In the genomic region with DNA sequence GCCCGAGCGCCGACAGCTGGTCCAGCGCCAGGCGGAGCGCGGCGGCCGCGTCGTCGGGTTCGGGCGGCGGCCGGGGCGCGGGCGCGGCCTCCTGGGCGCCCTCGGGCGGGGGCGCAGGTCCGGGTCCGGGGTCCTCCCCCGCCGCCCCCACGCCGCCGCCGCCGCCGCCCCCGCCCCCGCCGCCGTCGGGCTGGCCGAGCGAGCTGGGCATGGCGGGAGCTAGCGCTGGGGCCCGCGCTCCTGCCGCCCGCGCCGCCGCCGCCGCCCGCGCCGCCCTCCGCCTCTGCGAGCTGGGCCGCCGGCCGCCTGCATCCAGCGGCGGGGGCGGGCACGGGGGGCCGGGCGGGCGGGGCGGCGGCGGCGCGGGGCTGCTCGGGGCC, we compare ENCODE assay signal across 10 cellular contexts. TPM values are rescaled to one million over a fixed set of nuclear protein-coding genes. Genes with fewer than 3 reads are reported as not detected.
DNase-seq lines count a peak whose midpoint lies in the region; ATAC-seq and TF ChIP-seq lines count a peak whose summit lies in the region.
"Had no signal": no experiment of that assay in that cellular context is flagged by ENCODE, and none has a peak within 500 bp of the region (broad histone marks: within the 10 kb centered on the region; RNA-seq: fewer than 3 reads in every experiment).

No MANE protein-coding gene starts in this region.

- no CpG with 5 or more reads among the region's 73 CpGs for WGBS in iPS DF 6.9 (ENCODE audit: insufficient coverage, insufficient read length)
- WGBS in upper lobe of left lung, 2 donors: no CpG with 5 or more reads among the region's 73 CpGs

- H3K4me1 Mint-ChIP-seq in MCF 10A (ENCODE audit: insufficient read depth, unreplicated experiment) (no peaks in the 10 kb centered on the region), progenitor cell of endocrine pancreas (ENCODE audit: low read depth) (peaks cover 14% of the 10 kb centered on the region)
- no peaks in the 10 kb centered on the region for H3K4me1 Mint-ChIP-seq in activated CD4-positive, alpha-beta memory T cell treated with anti-CD3 and anti-CD28 coated beads for 36 hours (ENCODE audit: low read depth)

- H3K4me3 ChIP-seq in breast epithelium: peak overlapping the region; percentile 71 to 80 (median 73)
- H3K4me3 ChIP-seq in iPS DF 6.9 (ENCODE audit: low read length): peak overlapping the region; percentile 96; the same call in 1 of the 2 replicates
- peak overlapping the region in 3 of 4 donors; percentile 77 to 86 (median 78) for H3K4me3 ChIP-seq in upper lobe of left lung

- H3K9me3 Mint-ChIP-seq in MCF 10A (ENCODE audit: unreplicated experiment) (no peaks in the 10 kb centered on the region), progenitor cell of endocrine pancreas (ENCODE audit: low read depth) (no peaks in the 10 kb centered on the region)
- no peaks in the 10 kb centered on the region for H3K9me3 Mint-ChIP-seq in activated CD4-positive, alpha-beta memory T cell treated with anti-CD3 and anti-CD28 coated beads for 36 hours

- no peaks in the 10 kb centered on the region for H3K9me3 ChIP-seq in breast epithelium
- H3K9me3 ChIP-seq in iPS DF 6.9 (ENCODE audit: control insufficient read depth, insufficient read depth, low read length): no peaks in the 10 kb centered on the region
- no peaks in the 10 kb centered on the region for H3K9me3 ChIP-seq in upper lobe of left lung

- BruUV-seq in MCF 10A (replicated peaks; lab: Mats Ljungman, UMichigan): no TSS peak

- H3K4me3 Mint-ChIP-seq in MCF 10A (ENCODE audit: unreplicated experiment) (no peak overlapping the region), progenitor cell of endocrine pancreas (ENCODE audit: low read depth) (no peak overlapping the region)
- no peak overlapping the region for H3K4me3 Mint-ChIP-seq in activated CD4-positive, alpha-beta memory T cell treated with anti-CD3 and anti-CD28 coated beads for 36 hours

- H3K27ac ChIP-seq in breast epithelium (peak overlapping the region in 1 of 2 donors; percentile 89), iPS DF 6.9 (ENCODE audit: low read length) (no peak overlapping the region), upper lobe of left lung (peak overlapping the region in 1 of 4 donors; percentile 87)
- H3K27ac ChIP-seq: parathyroid adenoma had no signal

- no peak for TF ChIP-seq POLR2A in breast epithelium (IDR thresholded peaks at IDR 0.05)
- no peak for TF ChIP-seq POLR2A in upper lobe of left lung (IDR thresholded peaks at IDR 0.05)

- POLR2A ChIA-PET in MCF 10A (lab: Yijun Ruan, JAX): interaction anchor here (0.7 to 3.7 kb wide), 6 partner anchors 20 to 84 kb away, joined by 3 to 17 read pairs (median 4); partner anchors contain the start of genes MBD3, REEP6 and UQCR11
- POLR2A ChIA-PET in activated CD4-positive, alpha-beta memory T cell treated with anti-CD3 and anti-CD28 coated beads for 36 hours (lab: Charles Lee): no interaction called here

- no peak for ATAC-seq in upper lobe of left lung (ENCODE audit: low FRiP score in 2 of 2)

- CTCF ChIA-PET in MCF 10A (lab: Yijun Ruan, JAX): interaction anchor here (0.5 kb wide), 1 partner anchor 34 kb away, joined by 3 read pairs; no protein-coding TSS in a partner anchor
- CTCF ChIA-PET in activated CD4-positive, alpha-beta memory T cell treated with anti-CD3 and anti-CD28 coated beads for 36 hours (lab: Charles Lee): no interaction called here

- H3K27me3 Mint-ChIP-seq in MCF 10A (ENCODE audit: insufficient read depth, unreplicated experiment): peaks cover 17% of the 10 kb centered on the region
- peaks cover 7% of the 10 kb centered on the region for H3K27me3 Mint-ChIP-seq in activated CD4-positive, alpha-beta memory T cell treated with anti-CD3 and anti-CD28 coated beads for 36 hours
- H3K27me3 Mint-ChIP-seq in progenitor cell of endocrine pancreas: peaks cover 12% of the 10 kb centered on the region

- peaks cover 0 to 6% of the 10 kb centered on the region in 2 donors for H3K4me1 ChIP-seq in breast epithelium
- H3K4me1 ChIP-seq in iPS DF 6.9 (ENCODE audit: control insufficient read depth, insufficient read depth, low read length): peaks cover 4% of the 10 kb centered on the region
- H3K4me1 ChIP-seq in upper lobe of left lung: peaks cover 11 to 27% (median 16%) of the 10 kb centered on the region in 4 donors
- H3K4me1 ChIP-seq: parathyroid adenoma had no signal

- H3K36me3 ChIP-seq in breast epithelium: no peaks in the 10 kb centered on the region
- no peaks in the 10 kb centered on the region for H3K36me3 ChIP-seq in iPS DF 6.9 (ENCODE audit: control insufficient read depth, insufficient read depth, low read length)
- no peaks in the 10 kb centered on the region for H3K36me3 ChIP-seq in upper lobe of left lung

- intact Hi-C loops in breast epithelium (cut with DNase I; ENCODE audit: low total_unique reads) (no loop called here), MCF 10A (cut with micrococcal nuclease) (no loop called here)
- intact Hi-C loops in activated CD4-positive, alpha-beta memory T cell treated with anti-CD3 and anti-CD28 coated beads for 36 hours (cut with micrococcal nuclease): no loop called here

- H3K27me3 ChIP-seq in breast epithelium: no peaks in the 10 kb centered on the region
- H3K27me3 ChIP-seq in iPS DF 6.9 (ENCODE audit: control insufficient read depth, insufficient read depth, low read length): peaks cover 5% of the 10 kb centered on the region; the same call in 1 of the 2 replicates
- peaks cover 0 to 10% (median 0%) of the 10 kb centered on the region in 4 donors for H3K27me3 ChIP-seq in upper lobe of left lung

- H3K27ac Mint-ChIP-seq in MCF 10A (ENCODE audit: low read depth, unreplicated experiment) (no peak overlapping the region), progenitor cell of endocrine pancreas (no peak overlapping the region)
- no peak overlapping the region for H3K27ac Mint-ChIP-seq in activated CD4-positive, alpha-beta memory T cell treated with anti-CD3 and anti-CD28 coated beads for 36 hours

- in situ Hi-C loops in G401 (cut with HindIII; ENCODE audit: low sequenced_read_pairs): no loop called here

- TF ChIP-seq EP300 in upper lobe of left lung (IDR thresholded peaks at IDR 0.05): no peak

- DNase-seq in breast epithelium (ENCODE audit: low spot score in 2 of 2) (no peak), MCF 10A (ENCODE audit: unreplicated experiment) (no peak), RKO (ENCODE audit: low spot score) (peak; percentile 22), iPS DF 6.9 (ENCODE audit: low read depth, low spot score) (no peak), upper lobe of left lung (peak in 1 of 2 donors; percentile 88), progenitor cell of endocrine pancreas (ENCODE audit: low spot score, unreplicated experiment) (no peak), G401 (ENCODE audit: low spot score) (no peak)
- DNase-seq in activated CD4-positive, alpha-beta memory T cell treated with anti-CD3 and anti-CD28 coated beads for 36 hours: no peak
- DNase-seq: NCI-H187 treated with DMSO at 0.1 percent for 48 hours had no signal

- H3K36me3 Mint-ChIP-seq in MCF 10A (ENCODE audit: insufficient read depth, unreplicated experiment) (peaks cover 4% of the 10 kb centered on the region), progenitor cell of endocrine pancreas (ENCODE audit: insufficient read depth) (peaks cover 5% of the 10 kb centered on the region)
- no peaks in the 10 kb centered on the region for H3K36me3 Mint-ChIP-seq in activated CD4-positive, alpha-beta memory T cell treated with anti-CD3 and anti-CD28 coated beads for 36 hours

- TF ChIP-seq CTCF in breast epithelium (IDR thresholded peaks at IDR 0.05) (no peak), MCF 10A (IDR thresholded peaks at IDR 0.05; ENCODE audit: unreplicated experiment) (no peak), upper lobe of left lung (IDR thresholded peaks at IDR 0.05) (no peak), progenitor cell of endocrine pancreas (IDR thresholded peaks at IDR 0.05; ENCODE audit: unreplicated experiment) (no peak)

RNA-seq across cellular contexts. Expression of gene MEX3D, which starts 0.3 kb away (rescaled TPM):
- total RNA-seq in breast epithelium (10 to 100 TPM; 12.5 to 14.3 (median 12.6) TPM), MCF 10A (2022) (18.7 and 20.0 TPM in 2 replicates), upper lobe of left lung (10 to 100 TPM; 18.0 to 43.7 (median 26.5) TPM), progenitor cell of endocrine pancreas (119 and 124 TPM in 2 replicates)
- 1 to 10 TPM; 6.0 to 6.1 TPM for total RNA-seq in activated CD4-positive, alpha-beta memory T cell treated with anti-CD3 and anti-CD28 coated beads for 36 hours
- total RNA-seq in G401 (2014; rRNA removed; shearing (Covaris generic)): 105 and 123 TPM in 2 replicates

RNA-seq across cellular contexts. Expression of gene MBD3, which starts 24.8 kb away (rescaled TPM):
- total RNA-seq in breast epithelium: 10 to 100 TPM; 51.8 to 71.3 (median 70.8) TPM
- 103 and 114 TPM in 2 replicates for total RNA-seq in MCF 10A (2022)
- total RNA-seq in upper lobe of left lung: 100 to 1,000 TPM in 3 of 6 donors, 10 to 100 TPM in 3; 65.1 to 158 (median 107) TPM
- total RNA-seq in activated CD4-positive, alpha-beta memory T cell treated with anti-CD3 and anti-CD28 coated beads for 36 hours: 10 to 100 TPM; 67.7 to 71.4 TPM
- 131 and 133 TPM in 2 replicates for total RNA-seq in progenitor cell of endocrine pancreas
- total RNA-seq in G401 (2014; rRNA removed; shearing (Covaris generic)): 164 and 166 TPM in 2 replicates

RNA-seq across cellular contexts. Expression of gene UQCR11, which starts 37.4 kb away (rescaled TPM):
- total RNA-seq in breast epithelium (100 to 1,000 TPM in 1 of 3 donors, 10 to 100 TPM in 2; 59.6 to 117 (median 63.4) TPM), MCF 10A (2022) (211 and 256 TPM in 2 replicates), upper lobe of left lung (100 to 1,000 TPM in 2 of 6 donors, 10 to 100 TPM in 4; 10.5 to 216 (median 67.3) TPM), progenitor cell of endocrine pancreas (156 and 171 TPM in 2 replicates)
- 100 to 1,000 TPM; 266 to 277 TPM for total RNA-seq in activated CD4-positive, alpha-beta memory T cell treated with anti-CD3 and anti-CD28 coated beads for 36 hours
- 141 and 200 TPM in 2 replicates for total RNA-seq in G401 (2014; rRNA removed; shearing (Covaris generic))

RNA-seq across cellular contexts. Expression of gene PLK5, which starts 44.0 kb away (rescaled TPM):
- total RNA-seq in breast epithelium (under 1 TPM in 2 of 3 donors, not detected in 1; 0.44 to 0.98 TPM), MCF 10A (2022) (0.21 and 0.22 TPM in 2 replicates), upper lobe of left lung (not detected), progenitor cell of endocrine pancreas (0.26 and 0.38 TPM in 2 replicates)
- total RNA-seq in activated CD4-positive, alpha-beta memory T cell treated with anti-CD3 and anti-CD28 coated beads for 36 hours: not detected
- not detected in 2 replicates for total RNA-seq in G401 (2014; rRNA removed; shearing (Covaris generic))

RNA-seq across cellular contexts. Expression of gene ADAMTSL5, which starts 55.0 kb away (rescaled TPM):
- 1 to 10 TPM; 1.3 to 3.5 (median 2.1) TPM for total RNA-seq in breast epithelium
- total RNA-seq in MCF 10A (2022): 11.1 and 13.7 TPM in 2 replicates
- total RNA-seq in upper lobe of left lung: 10 to 100 TPM in 1 of 6 donors, 1 to 10 TPM in 4, under 1 TPM in 1; 0.89 to 11.5 (median 4.9) TPM
- total RNA-seq in activated CD4-positive, alpha-beta memory T cell treated with anti-CD3 and anti-CD28 coated beads for 36 hours: 1 to 10 TPM; 1.9 to 3.7 TPM
- total RNA-seq in progenitor cell of endocrine pancreas: 2.3 and 4.8 TPM in 2 replicates
- total RNA-seq in G401 (2014; rRNA removed; shearing (Covaris generic)): 0.62 and 2.1 TPM in 2 replicates
